1 cellular context compared by ENCODE assay signal in the genomic region with DNA sequence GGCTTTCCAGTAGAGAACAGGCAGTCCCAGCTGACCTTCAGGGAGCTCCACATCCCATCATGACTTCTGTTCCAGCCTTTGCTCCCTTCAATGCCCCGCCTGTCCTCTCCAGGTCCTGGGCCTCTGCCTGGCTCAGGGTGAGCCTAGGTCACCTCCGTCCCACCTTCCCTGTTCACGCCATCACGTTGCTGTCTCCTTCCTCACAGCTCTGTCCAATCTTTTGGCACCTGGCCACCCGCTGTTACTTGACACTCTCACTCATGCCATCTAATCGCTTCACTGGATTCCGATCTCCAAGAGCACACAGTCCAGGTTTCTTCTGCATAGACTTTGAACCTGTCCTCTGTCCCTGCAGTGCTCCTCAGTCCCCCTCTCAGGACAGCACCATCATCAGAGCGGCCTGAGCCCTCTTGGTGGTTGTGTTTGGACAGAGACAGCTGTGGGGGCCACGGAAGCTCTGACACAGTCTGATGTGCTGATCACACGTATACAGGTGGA.
TF ChIP-seq lines count a peak whose summit lies in the region.

No MANE protein-coding gene starts in this region.

TF ChIP-seq in HepG2, 621 proteins besides CTCF, POLR2A, EP300 and RAD21 (continued from another document and continues in another):
- TF ChIP-seq MEIS2 (CRISPR knock-in tag; IDR thresholded peaks at IDR 0.05) (no peak; the same call in 1 of the 2 replicates), DZIP1 (CRISPR knock-in tag; IDR thresholded peaks at IDR 0.05) (no peak), ZNF580 (CRISPR knock-in tag; IDR thresholded peaks at IDR 0.05; ENCODE audit: borderline replicate concordance, low read depth) (peak; percentile 23; the same call in 1 of the 2 replicates), TARDBP (CRISPR knock-in tag; IDR thresholded peaks at IDR 0.05) (peak; percentile 90), KDM3A (CRISPR knock-in tag; IDR thresholded peaks at IDR 0.05; ENCODE audit: low read depth) (0 out of 2 replicates have a peak, but pooled peaks have one; percentile 60), NAIF1 (CRISPR knock-in tag; IDR thresholded peaks at IDR 0.05; ENCODE audit: borderline replicate concordance) (no peak), BATF2 (CRISPR knock-in tag; IDR thresholded peaks at IDR 0.05) (peak; percentile 68; the same call in 1 of the 2 replicates), ZNF124 (CRISPR knock-in tag; IDR thresholded peaks at IDR 0.05) (0 out of 2 replicates have a peak, but pooled peaks have one; percentile 35), RFXANK (CRISPR knock-in tag; IDR thresholded peaks at IDR 0.05) (no peak), ZNF10 (CRISPR knock-in tag; IDR thresholded peaks at IDR 0.05; ENCODE audit: borderline replicate concordance, low read depth) (no peak), TAF15 (IDR thresholded peaks at IDR 0.05; ENCODE audit: low read depth, low read length, poor library complexity, severe bottlenecking) (no peak), ZNF746 (CRISPR knock-in tag; IDR thresholded peaks at IDR 0.05) (no peak), ZNF382 (CRISPR knock-in tag; IDR thresholded peaks at IDR 0.05; ENCODE audit: borderline replicate concordance) (no peak), FOXA1 (IDR thresholded peaks at IDR 0.05) (no peak), FOXA1 (CRISPR knock-in tag; IDR thresholded peaks at IDR 0.05) (peak; percentile 40), ZNF253 (CRISPR knock-in tag; IDR thresholded peaks at IDR 0.05; ENCODE audit: borderline replicate concordance) (no peak; the same call in 1 of the 2 replicates), ZFP62 (CRISPR knock-in tag; IDR thresholded peaks at IDR 0.05) (no peak), PRPF4 (IDR thresholded peaks at IDR 0.05; ENCODE audit: low read depth, low read length, poor library complexity, severe bottlenecking) (no peak), KDM5A (IDR thresholded peaks at IDR 0.05; ENCODE audit: borderline replicate concordance, low read length) (no peak), HMG20B (CRISPR knock-in tag; conservative IDR thresholded peaks at IDR 0.05) (peak; percentile 71; the same call in 1 of the 2 replicates), RARG (CRISPR knock-in tag; IDR thresholded peaks at IDR 0.05; ENCODE audit: low read depth) (no peak), HDAC1 (CRISPR knock-in tag; IDR thresholded peaks at IDR 0.05) (peak; percentile 81; the same call in 1 of the 2 replicates), ZNF543 (CRISPR knock-in tag; IDR thresholded peaks at IDR 0.05) (peak; percentile 50; the same call in 1 of the 2 replicates), ZNF619 (CRISPR knock-in tag; IDR thresholded peaks at IDR 0.05) (no peak), ZNF563 (CRISPR knock-in tag; IDR thresholded peaks at IDR 0.05) (0 out of 2 replicates have a peak, but pooled peaks have one; percentile 53), ZBTB42 (CRISPR knock-in tag; IDR thresholded peaks at IDR 0.05) (no peak), ZBTB37 (CRISPR knock-in tag; IDR thresholded peaks at IDR 0.05) (0 out of 2 replicates have a peak, but pooled peaks have one; percentile 28), SYNCRIP (IDR thresholded peaks at IDR 0.05; ENCODE audit: insufficient read depth, low read depth, low read length) (no peak), KLF15 (CRISPR knock-in tag; IDR thresholded peaks at IDR 0.05; ENCODE audit: borderline replicate concordance) (no peak), ARNTL (CRISPR knock-in tag; IDR thresholded peaks at IDR 0.05) (peak; percentile 68), ZNF263 (CRISPR knock-in tag; IDR thresholded peaks at IDR 0.05) (peak; percentile 98), ATRX (CRISPR knock-in tag; IDR thresholded peaks at IDR 0.05; ENCODE audit: borderline replicate concordance) (no peak), PAF1 (CRISPR knock-in tag; IDR thresholded peaks at IDR 0.05) (no peak), RFX1 (IDR thresholded peaks at IDR 0.05) (no peak), ZNF530 (CRISPR knock-in tag; IDR thresholded peaks at IDR 0.05; ENCODE audit: low read depth) (no peak), ZNF441 (CRISPR knock-in tag; IDR thresholded peaks at IDR 0.05; ENCODE audit: borderline replicate concordance) (peak; percentile 36; the same call in 1 of the 2 replicates), BRD4 (CRISPR knock-in tag; IDR thresholded peaks at IDR 0.05) (peak; percentile 62; the same call in 1 of the 2 replicates), ONECUT2 (CRISPR knock-in tag; IDR thresholded peaks at IDR 0.05) (no peak), NR0B2 (CRISPR knock-in tag; IDR thresholded peaks at IDR 0.05) (0 out of 2 replicates have a peak, but pooled peaks have one; percentile 73), ELF3 (CRISPR knock-in tag; IDR thresholded peaks at IDR 0.05) (peak; percentile 25)
- TF ChIP-seq, protein P1, sequence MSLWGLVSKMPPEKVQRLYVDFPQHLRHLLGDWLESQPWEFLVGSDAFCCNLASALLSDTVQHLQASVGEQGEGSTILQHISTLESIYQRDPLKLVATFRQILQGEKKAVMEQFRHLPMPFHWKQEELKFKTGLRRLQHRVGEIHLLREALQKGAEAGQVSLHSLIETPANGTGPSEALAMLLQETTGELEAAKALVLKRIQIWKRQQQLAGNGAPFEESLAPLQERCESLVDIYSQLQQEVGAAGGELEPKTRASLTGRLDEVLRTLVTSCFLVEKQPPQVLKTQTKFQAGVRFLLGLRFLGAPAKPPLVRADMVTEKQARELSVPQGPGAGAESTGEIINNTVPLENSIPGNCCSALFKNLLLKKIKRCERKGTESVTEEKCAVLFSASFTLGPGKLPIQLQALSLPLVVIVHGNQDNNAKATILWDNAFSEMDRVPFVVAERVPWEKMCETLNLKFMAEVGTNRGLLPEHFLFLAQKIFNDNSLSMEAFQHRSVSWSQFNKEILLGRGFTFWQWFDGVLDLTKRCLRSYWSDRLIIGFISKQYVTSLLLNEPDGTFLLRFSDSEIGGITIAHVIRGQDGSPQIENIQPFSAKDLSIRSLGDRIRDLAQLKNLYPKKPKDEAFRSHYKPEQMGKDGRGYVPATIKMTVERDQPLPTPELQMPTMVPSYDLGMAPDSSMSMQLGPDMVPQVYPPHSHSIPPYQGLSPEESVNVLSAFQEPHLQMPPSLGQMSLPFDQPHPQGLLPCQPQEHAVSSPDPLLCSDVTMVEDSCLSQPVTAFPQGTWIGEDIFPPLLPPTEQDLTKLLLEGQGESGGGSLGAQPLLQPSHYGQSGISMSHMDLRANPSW (CRISPR knock-in tag; IDR thresholded peaks at IDR 0.05; ENCODE audit: borderline replicate concordance), result peak; percentile 40; the same call in 1 of the 2 replicates
- TF ChIP-seq, protein P2, sequence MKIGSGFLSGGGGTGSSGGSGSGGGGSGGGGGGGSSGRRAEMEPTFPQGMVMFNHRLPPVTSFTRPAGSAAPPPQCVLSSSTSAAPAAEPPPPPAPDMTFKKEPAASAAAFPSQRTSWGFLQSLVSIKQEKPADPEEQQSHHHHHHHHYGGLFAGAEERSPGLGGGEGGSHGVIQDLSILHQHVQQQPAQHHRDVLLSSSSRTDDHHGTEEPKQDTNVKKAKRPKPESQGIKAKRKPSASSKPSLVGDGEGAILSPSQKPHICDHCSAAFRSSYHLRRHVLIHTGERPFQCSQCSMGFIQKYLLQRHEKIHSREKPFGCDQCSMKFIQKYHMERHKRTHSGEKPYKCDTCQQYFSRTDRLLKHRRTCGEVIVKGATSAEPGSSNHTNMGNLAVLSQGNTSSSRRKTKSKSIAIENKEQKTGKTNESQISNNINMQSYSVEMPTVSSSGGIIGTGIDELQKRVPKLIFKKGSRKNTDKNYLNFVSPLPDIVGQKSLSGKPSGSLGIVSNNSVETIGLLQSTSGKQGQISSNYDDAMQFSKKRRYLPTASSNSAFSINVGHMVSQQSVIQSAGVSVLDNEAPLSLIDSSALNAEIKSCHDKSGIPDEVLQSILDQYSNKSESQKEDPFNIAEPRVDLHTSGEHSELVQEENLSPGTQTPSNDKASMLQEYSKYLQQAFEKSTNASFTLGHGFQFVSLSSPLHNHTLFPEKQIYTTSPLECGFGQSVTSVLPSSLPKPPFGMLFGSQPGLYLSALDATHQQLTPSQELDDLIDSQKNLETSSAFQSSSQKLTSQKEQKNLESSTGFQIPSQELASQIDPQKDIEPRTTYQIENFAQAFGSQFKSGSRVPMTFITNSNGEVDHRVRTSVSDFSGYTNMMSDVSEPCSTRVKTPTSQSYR (CRISPR knock-in tag; IDR thresholded peaks at IDR 0.05; ENCODE audit: borderline replicate concordance), result peak; percentile 64; the same call in 1 of the 2 replicates
- TF ChIP-seq, protein P3, sequence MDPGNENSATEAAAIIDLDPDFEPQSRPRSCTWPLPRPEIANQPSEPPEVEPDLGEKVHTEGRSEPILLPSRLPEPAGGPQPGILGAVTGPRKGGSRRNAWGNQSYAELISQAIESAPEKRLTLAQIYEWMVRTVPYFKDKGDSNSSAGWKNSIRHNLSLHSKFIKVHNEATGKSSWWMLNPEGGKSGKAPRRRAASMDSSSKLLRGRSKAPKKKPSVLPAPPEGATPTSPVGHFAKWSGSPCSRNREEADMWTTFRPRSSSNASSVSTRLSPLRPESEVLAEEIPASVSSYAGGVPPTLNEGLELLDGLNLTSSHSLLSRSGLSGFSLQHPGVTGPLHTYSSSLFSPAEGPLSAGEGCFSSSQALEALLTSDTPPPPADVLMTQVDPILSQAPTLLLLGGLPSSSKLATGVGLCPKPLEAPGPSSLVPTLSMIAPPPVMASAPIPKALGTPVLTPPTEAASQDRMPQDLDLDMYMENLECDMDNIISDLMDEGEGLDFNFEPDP (CRISPR knock-in tag; conservative IDR thresholded peaks at IDR 0.05), result no peak
- TF ChIP-seq, protein P4, sequence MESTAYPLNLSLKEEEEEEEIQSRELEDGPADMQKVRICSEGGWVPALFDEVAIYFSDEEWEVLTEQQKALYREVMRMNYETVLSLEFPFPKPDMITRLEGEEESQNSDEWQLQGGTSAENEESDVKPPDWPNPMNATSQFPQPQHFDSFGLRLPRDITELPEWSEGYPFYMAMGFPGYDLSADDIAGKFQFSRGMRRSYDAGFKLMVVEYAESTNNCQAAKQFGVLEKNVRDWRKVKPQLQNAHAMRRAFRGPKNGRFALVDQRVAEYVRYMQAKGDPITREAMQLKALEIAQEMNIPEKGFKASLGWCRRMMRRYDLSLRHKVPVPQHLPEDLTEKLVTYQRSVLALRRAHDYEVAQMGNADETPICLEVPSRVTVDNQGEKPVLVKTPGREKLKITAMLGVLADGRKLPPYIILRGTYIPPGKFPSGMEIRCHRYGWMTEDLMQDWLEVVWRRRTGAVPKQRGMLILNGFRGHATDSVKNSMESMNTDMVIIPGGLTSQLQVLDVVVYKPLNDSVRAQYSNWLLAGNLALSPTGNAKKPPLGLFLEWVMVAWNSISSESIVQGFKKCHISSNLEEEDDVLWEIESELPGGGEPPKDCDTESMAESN (CRISPR knock-in tag; conservative IDR thresholded peaks at IDR 0.05), result peak; percentile 78; the same call in 1 of the 2 replicates
- TF ChIP-seq, protein P5, sequence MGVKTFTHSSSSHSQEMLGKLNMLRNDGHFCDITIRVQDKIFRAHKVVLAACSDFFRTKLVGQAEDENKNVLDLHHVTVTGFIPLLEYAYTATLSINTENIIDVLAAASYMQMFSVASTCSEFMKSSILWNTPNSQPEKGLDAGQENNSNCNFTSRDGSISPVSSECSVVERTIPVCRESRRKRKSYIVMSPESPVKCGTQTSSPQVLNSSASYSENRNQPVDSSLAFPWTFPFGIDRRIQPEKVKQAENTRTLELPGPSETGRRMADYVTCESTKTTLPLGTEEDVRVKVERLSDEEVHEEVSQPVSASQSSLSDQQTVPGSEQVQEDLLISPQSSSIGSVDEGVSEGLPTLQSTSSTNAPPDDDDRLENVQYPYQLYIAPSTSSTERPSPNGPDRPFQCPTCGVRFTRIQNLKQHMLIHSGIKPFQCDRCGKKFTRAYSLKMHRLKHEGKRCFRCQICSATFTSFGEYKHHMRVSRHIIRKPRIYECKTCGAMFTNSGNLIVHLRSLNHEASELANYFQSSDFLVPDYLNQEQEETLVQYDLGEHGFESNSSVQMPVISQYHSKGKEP (CRISPR knock-in tag; IDR thresholded peaks at IDR 0.05), result no peak
